Comparison of ENCODE assay signal across 8 cellular contexts in genomic region chr20:49132995-49133451, GRCh38. TPM values are rescaled to one million over a fixed set of nuclear protein-coding genes. Genes with fewer than 3 reads are reported as not detected.
A peak's percentile ranks its signal among the peaks of the same experiment; 100 is the strongest.
DNase-seq lines count a peak whose midpoint lies in the region; ATAC-seq and TF ChIP-seq lines count a peak whose summit lies in the region.

No MANE protein-coding gene starts in this region.

- intact Hi-C loops in Right ventricle myocardium inferior (cut with DNase I) = loop anchor here (1.0 to 5.0 kb wide), 2 partner anchors 34 to 84 kb away; no protein-coding TSS in a partner anchor
- intact Hi-C loops in cardiac septum (cut with DNase I) = loop anchor here (2.0 to 10.0 kb wide), 2 partner anchors 52 to 84 kb away; partner anchors contain the start of gene STAU1

- no peak overlapping the region for H3K27ac ChIP-seq in parathyroid adenoma

- H3K36me3 ChIP-seq in parathyroid adenoma (ENCODE audit: control insufficient read depth, insufficient read depth, low read length) = no peaks in the 10 kb centered on the region

- H3K4me2 ChIP-seq in parathyroid adenoma (ENCODE audit: low read length) = no peak overlapping the region

- H3K9ac ChIP-seq in parathyroid adenoma = no peak overlapping the region

- TF ChIP-seq CTCF in WI38 (IDR thresholded peaks at IDR 0.05; ENCODE audit: low read depth, low read length) (0 out of 2 replicates have a peak, but pooled peaks have one; percentile 10), parathyroid adenoma (IDR thresholded peaks at IDR 0.05) (peak; percentile 70)

- peaks cover 35% of the 10 kb centered on the region for H3K79me2 ChIP-seq in parathyroid adenoma

- H3K4me3 ChIP-seq in WI38 (ENCODE audit: low read depth, low read length) (no peak overlapping the region), parathyroid adenoma (ENCODE audit: low read depth, low read length) (no peak overlapping the region)

- no peaks in the 10 kb centered on the region for H3K9me3 ChIP-seq in parathyroid adenoma (ENCODE audit: control insufficient read depth, low read length)

- peak; percentile 39 for ATAC-seq in Right ventricle myocardium inferior
- no peak for ATAC-seq in HG02759 (IDR thresholded peaks at IDR 0.05; ENCODE audit: unreplicated experiment)

- no peaks in the 10 kb centered on the region for H3K4me1 ChIP-seq in parathyroid adenoma

- no peaks in the 10 kb centered on the region for H3K27me3 ChIP-seq in parathyroid adenoma (ENCODE audit: control insufficient read depth, insufficient read depth, low read length)

- H2AFZ ChIP-seq in parathyroid adenoma = no peak overlapping the region

- DNase-seq in Right ventricle myocardium inferior (ENCODE audit: missing footprints) (no peak), cardiac septum (ENCODE audit: low spot score) (no peak), NCI-H1694 (lab: John Stamatoyannopoulos, UW) (peak; percentile 70), globus pallidus (ENCODE audit: low spot score) (peak; percentile 82), T-helper 9 cell (no peak)

RNA-seq across cellular contexts. Expression of gene STAU1, which starts 55.1 kb away (rescaled TPM):
- total RNA-seq in Right ventricle myocardium inferior (60.7 TPM), cardiac septum (80.8 TPM)

Comparison
In these comparisons a context has a peak if more than half of its experiments do, and no peak if none do; other contexts are left out.
1. DNase-seq: peak in NCI-H1694 (single experiment) and globus pallidus (single experiment); none in Right ventricle myocardium inferior (single experiment), cardiac septum (single experiment) and T-helper 9 cell (single experiment).